8 cellular contexts compared by ENCODE assay signal in genomic region chr11:102293873-102294601, GRCh38. TPM values are rescaled to one million over a fixed set of nuclear protein-coding genes. Genes with fewer than 3 reads are reported as not detected.
A peak's percentile ranks its signal among the peaks of the same experiment; 100 is the strongest.
DNase-seq lines count a peak whose midpoint lies in the region; ATAC-seq and TF ChIP-seq lines count a peak whose summit lies in the region.

No MANE protein-coding gene starts in this region.

- H3K9ac ChIP-seq in PC-3 (ENCODE audit: low read length): no peak overlapping the region

- H3K36me3 ChIP-seq in DOHH2 (ENCODE audit: control insufficient read depth, low read length) (no peaks in the 10 kb centered on the region), PC-3 (ENCODE audit: low read depth, low read length) (no peaks in the 10 kb centered on the region)

- no TSS peak for BruUV-seq in PC-3 (replicated peaks; lab: Mats Ljungman, UMichigan)

- POLR2A ChIA-PET in PC-3 (lab: Charles Lee; ENCODE audit: unreplicated experiment): interaction anchor here (0.5 to 0.6 kb wide), 2 partner anchors 52 to 457 kb away, joined by 3 read pairs; no protein-coding TSS in a partner anchor

- DNase-seq in PC-3: peak; percentile 80
- DNase-seq in cerebellar cortex (ENCODE audit: low spot score): peak; percentile 31
- DNase-seq in medulla oblongata (ENCODE audit: extremely low spot score): peak; percentile 79
- no peak for DNase-seq in stimulated activated CD4-positive, alpha-beta T cell treated with anti-CD3 and anti-CD28 coated beads, Interleukin-4, amount 100 ng/mL, for 1 hour
- DNase-seq in stimulated activated CD4-positive, alpha-beta T cell treated with anti-CD3 and anti-CD28 coated beads, Interleukin-4, amount 100 ng/mL, for 24 hours: no peak

- TF ChIP-seq CTCF in DOHH2 (IDR thresholded peaks at IDR 0.05; ENCODE audit: low read depth, low read length, poor library complexity, severe bottlenecking) (peak; percentile 72), PC-3 (conservative IDR thresholded peaks at IDR 0.05; ENCODE audit: low read depth, low read length) (peak; percentile 82)

- H3K4me2 ChIP-seq in DOHH2 (ENCODE audit: low read length) (peak overlapping the region; percentile 63), PC-3 (ENCODE audit: low read length) (peak overlapping the region; percentile 23; the same call in 1 of the 2 replicates)

- H3K9me2 ChIP-seq in DOHH2 (replicated peaks; ENCODE audit: control insufficient read depth, low read length) (no peaks in the 10 kb centered on the region), PC-3 (replicated peaks; ENCODE audit: low read length) (no peaks in the 10 kb centered on the region)

- no peaks in the 10 kb centered on the region for H3K79me2 ChIP-seq in DOHH2 (ENCODE audit: control insufficient read depth, low read length)
- H3K79me2 ChIP-seq in PC-3 (ENCODE audit: low read length): no peaks in the 10 kb centered on the region

- H3K4me1 ChIP-seq in DOHH2 (ENCODE audit: control insufficient read depth, low read length): peaks cover 14% of the 10 kb centered on the region
- peaks cover 25% of the 10 kb centered on the region for H3K4me1 ChIP-seq in PC-3 (ENCODE audit: insufficient read depth, low read length)

- no peaks in the 10 kb centered on the region for H3K9me3 ChIP-seq in DOHH2 (ENCODE audit: control insufficient read depth, insufficient read depth, low read length)
- H3K9me3 ChIP-seq in PC-3 (ENCODE audit: low read length): no peaks in the 10 kb centered on the region

- intact Hi-C loops in PC-3 (cut with micrococcal nuclease): loop anchor here (1.0 kb wide), 4 partner anchors 12 to 200 kb away; partner anchors contain the start of gene BIRC3

- H3K27me3 ChIP-seq in DOHH2 (ENCODE audit: control insufficient read depth, low read length) (no peaks in the 10 kb centered on the region), PC-3 (ENCODE audit: low read length) (no peaks in the 10 kb centered on the region)

- H4K20me1 ChIP-seq in DOHH2 (ENCODE audit: control insufficient read depth, insufficient read depth, low read depth, low read length) (no peaks in the 10 kb centered on the region), PC-3 (ENCODE audit: low read length) (no peaks in the 10 kb centered on the region)

- H3K4me3 ChIP-seq in DOHH2 (ENCODE audit: low read length) (peak overlapping the region; percentile 48), PC-3 (ENCODE audit: low read length) (no peak overlapping the region)

- H3F3A ChIP-seq in DOHH2 (ENCODE audit: control insufficient read depth, insufficient read depth) (no peaks in the 10 kb centered on the region), PC-3 (ENCODE audit: low read length, unreplicated experiment) (no peaks in the 10 kb centered on the region)

- H3K27ac ChIP-seq in DOHH2 (ENCODE audit: low read depth, low read length): no peak overlapping the region
- H3K27ac ChIP-seq in PC-3 (ENCODE audit: low read length): no peak overlapping the region

- peak overlapping the region; percentile 25; the same call in 1 of the 2 replicates for H2AFZ ChIP-seq in PC-3 (ENCODE audit: low read length)

- peak; percentile 87 for ATAC-seq in GM19324 (IDR thresholded peaks at IDR 0.05; ENCODE audit: low FRiP score, unreplicated experiment)
- ATAC-seq in HG03135 (IDR thresholded peaks at IDR 0.05; ENCODE audit: unreplicated experiment): peak; percentile 90
- peak; percentile 49 for ATAC-seq in PC-3

- CTCF ChIA-PET in PC-3 (lab: Charles Lee): interaction anchor here (0.5 to 3.7 kb wide), 6 partner anchors 12 to 50 kb away, joined by 3 to 35 read pairs (median 3); no protein-coding TSS in a partner anchor

RNA-seq across cellular contexts. Expression of gene BIRC3, which starts 23.2 kb away (rescaled TPM):
- 3.9 and 4.2 TPM in 2 replicates for total RNA-seq in PC-3 (2014; rRNA removed)

RNA-seq across cellular contexts. Expression of gene BIRC2, which starts 53.0 kb away (rescaled TPM):
- 36.1 and 42.6 TPM in 2 replicates for total RNA-seq in PC-3 (2014; rRNA removed)

Comparison
In these comparisons a context has a peak if more than half of its experiments do, and no peak if none do; other contexts are left out.
1. DNase-seq: peak in PC-3 (single experiment), cerebellar cortex (single experiment) and medulla oblongata (single experiment); none in stimulated activated CD4-positive, alpha-beta T cell treated with anti-CD3 and anti-CD28 coated beads, Interleukin-4, amount 100 ng/mL, for 1 hour (single experiment) and stimulated activated CD4-positive, alpha-beta T cell treated with anti-CD3 and anti-CD28 coated beads, Interleukin-4, amount 100 ng/mL, for 24 hours (single experiment).
2. Peak in every context shown above with its lines, with median percentiles within 50 percentile points of each other: ATAC-seq.